31 cellular contexts compared by ENCODE assay signal in genomic region chr13:63551731-63552130, GRCh38.
"Had no signal": no experiment of that assay in that cellular context is flagged by ENCODE, and none has a peak within 500 bp of the region (broad histone marks: within the 10 kb centered on the region; RNA-seq: fewer than 3 reads in every experiment).

No MANE protein-coding gene starts in this region.

- DNase-seq: activated B cell treated with CpG ODN at 0.5 μM for 24 hours; activated CD4-positive, alpha-beta memory T cell treated with anti-CD3 and anti-CD28 coated beads, Interleukin-2, amount 10 ng/mL, durations not matched to agents 7 days and 5 days; activated CD4-positive, alpha-beta T cell treated with anti-CD3 and anti-CD28 coated beads for 4 hours; activated CD4-positive, CD25-positive, alpha-beta regulatory T cell treated with anti-CD3 and anti-CD28 coated beads, Interleukin-2, amount 50 U/mL, for 72 hours; activated CD8-positive, alpha-beta memory T cell treated with anti-CD3 and anti-CD28 coated beads for 24 hours; activated CD8-positive, alpha-beta memory T cell treated with anti-CD3 and anti-CD28 coated beads, Interleukin-2, amount 10 ng/mL, durations not matched to agents 7 days and 5 days; activated CD8-positive, alpha-beta memory T cell treated with anti-CD3 and anti-CD28 coated beads, Interleukin-2, amount 50 U/mL, for 48 hours; activated effector memory CD4-positive, alpha-beta T cell treated with Interleukin-2 at 50 U/mL for 16 hours; activated naive CD4-positive, alpha-beta T cell treated with anti-CD3 and anti-CD28 coated beads, Interleukin-2, amount 10 ng/mL, durations not matched to agents 7 days and 5 days; activated naive CD8-positive, alpha-beta T cell treated with anti-CD3 and anti-CD28 coated beads, Interleukin-2, amount 50 U/mL, for 24 hours; activated T-cell treated with anti-CD3 and anti-CD28 coated beads, Interleukin-2, amount 50 U/mL, for 48 hours; aorta; brain microvascular endothelial cell; central memory CD4-positive, alpha-beta T cell; NCI-H1105; NCI-H1417 treated with DMSO at 0.1 percent for 48 hours; NCI-H1694; NCI-H1930; NCI-H2081 treated with DMSO at 0.1 percent for 48 hours; NCI-H226; NCI-H524 treated with DMSO at 0.1 percent for 48 hours; Peyer's patch; RPMI8226; SHP77 treated with DMSO at 0.1 percent for 48 hours; SK-N-SH; T-cell; T-helper 2 cell; T-helper 9 cell had no signal

- H3K4me3 Mint-ChIP-seq: activated B cell treated with CpG ODN at 0.5 μM for 24 hours; activated CD4-positive, alpha-beta memory T cell treated with anti-CD3 and anti-CD28 coated beads, Interleukin-2, amount 10 ng/mL, durations not matched to agents 7 days and 5 days; activated CD8-positive, alpha-beta memory T cell treated with anti-CD3 and anti-CD28 coated beads, Interleukin-2, amount 10 ng/mL, durations not matched to agents 7 days and 5 days; activated naive CD4-positive, alpha-beta T cell treated with anti-CD3 and anti-CD28 coated beads, Interleukin-2, amount 10 ng/mL, durations not matched to agents 7 days and 5 days; activated naive CD8-positive, alpha-beta T cell; activated naive CD8-positive, alpha-beta T cell treated with anti-CD3 and anti-CD28 coated beads, Interleukin-2, amount 50 U/mL, for 24 hours; T-cell had no signal

- H3K4me1 Mint-ChIP-seq: activated B cell treated with CpG ODN at 0.5 μM for 24 hours; activated CD4-positive, alpha-beta memory T cell treated with anti-CD3 and anti-CD28 coated beads, Interleukin-2, amount 10 ng/mL, durations not matched to agents 7 days and 5 days; activated CD8-positive, alpha-beta memory T cell treated with anti-CD3 and anti-CD28 coated beads, Interleukin-2, amount 10 ng/mL, durations not matched to agents 7 days and 5 days; activated naive CD4-positive, alpha-beta T cell treated with anti-CD3 and anti-CD28 coated beads, Interleukin-2, amount 10 ng/mL, durations not matched to agents 7 days and 5 days; activated naive CD8-positive, alpha-beta T cell treated with anti-CD3 and anti-CD28 coated beads, Interleukin-2, amount 50 U/mL, for 24 hours; T-cell had no signal

- H3K27me3 ChIP-seq: brain microvascular endothelial cell, Peyer's patch, SJSA1 had no signal

- H3K4me2 ChIP-seq: SK-N-SH had no signal

- H3K9me3 Mint-ChIP-seq: activated B cell treated with CpG ODN at 0.5 μM for 24 hours; activated CD4-positive, alpha-beta memory T cell treated with anti-CD3 and anti-CD28 coated beads, Interleukin-2, amount 10 ng/mL, durations not matched to agents 7 days and 5 days; activated naive CD8-positive, alpha-beta T cell treated with anti-CD3 and anti-CD28 coated beads, Interleukin-2, amount 50 U/mL, for 24 hours had no signal

- H3K36me3 Mint-ChIP-seq: activated CD8-positive, alpha-beta memory T cell treated with anti-CD3 and anti-CD28 coated beads, Interleukin-2, amount 10 ng/mL, durations not matched to agents 7 days and 5 days; activated naive CD4-positive, alpha-beta T cell treated with anti-CD3 and anti-CD28 coated beads, Interleukin-2, amount 10 ng/mL, durations not matched to agents 7 days and 5 days; activated naive CD8-positive, alpha-beta T cell; T-cell had no signal

- H3K27ac Mint-ChIP-seq: activated B cell treated with CpG ODN at 0.5 μM for 24 hours; activated CD4-positive, alpha-beta memory T cell treated with anti-CD3 and anti-CD28 coated beads, Interleukin-2, amount 10 ng/mL, durations not matched to agents 7 days and 5 days; activated CD8-positive, alpha-beta memory T cell treated with anti-CD3 and anti-CD28 coated beads, Interleukin-2, amount 10 ng/mL, durations not matched to agents 7 days and 5 days; activated naive CD4-positive, alpha-beta T cell treated with anti-CD3 and anti-CD28 coated beads, Interleukin-2, amount 10 ng/mL, durations not matched to agents 7 days and 5 days; activated naive CD8-positive, alpha-beta T cell; activated naive CD8-positive, alpha-beta T cell treated with anti-CD3 and anti-CD28 coated beads, Interleukin-2, amount 50 U/mL, for 24 hours; T-cell had no signal

- H3K4me1 ChIP-seq: Peyer's patch, SJSA1 had no signal

- ATAC-seq: activated CD8-positive, alpha-beta memory T cell treated with anti-CD3 and anti-CD28 coated beads, Interleukin-2, amount 10 ng/mL, durations not matched to agents 7 days and 5 days; activated naive CD8-positive, alpha-beta T cell treated with anti-CD3 and anti-CD28 coated beads, Interleukin-2, amount 50 U/mL, for 24 hours; T-cell had no signal

- H3K4me3 ChIP-seq: Peyer's patch, SJSA1 had no signal

- H3K27ac ChIP-seq: brain microvascular endothelial cell, Peyer's patch, SJSA1, VCaP had no signal

- H3K27me3 Mint-ChIP-seq: activated B cell treated with CpG ODN at 0.5 μM for 24 hours; activated CD4-positive, alpha-beta memory T cell treated with anti-CD3 and anti-CD28 coated beads, Interleukin-2, amount 10 ng/mL, durations not matched to agents 7 days and 5 days; activated CD8-positive, alpha-beta memory T cell treated with anti-CD3 and anti-CD28 coated beads, Interleukin-2, amount 10 ng/mL, durations not matched to agents 7 days and 5 days; activated naive CD4-positive, alpha-beta T cell treated with anti-CD3 and anti-CD28 coated beads, Interleukin-2, amount 10 ng/mL, durations not matched to agents 7 days and 5 days; activated naive CD8-positive, alpha-beta T cell; activated naive CD8-positive, alpha-beta T cell treated with anti-CD3 and anti-CD28 coated beads, Interleukin-2, amount 50 U/mL, for 24 hours; T-cell had no signal

- H3K36me3 ChIP-seq: brain microvascular endothelial cell, Peyer's patch, SJSA1 had no signal

- H3K9me3 ChIP-seq: Peyer's patch, SJSA1, SK-N-SH had no signal

- H3K9me2 ChIP-seq: SK-N-SH had no signal
